Comparison of ENCODE assay signal across 9 cellular contexts in genomic region chr20:48298851-48299484, GRCh38.
DNase-seq lines count a peak whose midpoint lies in the region; ATAC-seq lines count a peak whose summit lies in the region.
"Had no signal": no experiment of that assay in that cellular context is flagged by ENCODE, and none has a peak within 500 bp of the region (broad histone marks: within the 10 kb centered on the region; RNA-seq: fewer than 3 reads in every experiment).

No MANE protein-coding gene starts in this region.

- peaks cover 37% of the 10 kb centered on the region for H3K27me3 Mint-ChIP-seq in activated T-cell treated with anti-CD3 and anti-CD28 coated beads, Interleukin-2, amount 50 U/mL, for 24 hours

- H3K9me3 Mint-ChIP-seq in activated T-cell treated with anti-CD3 and anti-CD28 coated beads, Interleukin-2, amount 50 U/mL, for 24 hours = no peaks in the 10 kb centered on the region

- H4K91ac ChIP-seq in trophoblast cell (ENCODE audit: low read depth, low read length) = no peak overlapping the region

- H4K12ac ChIP-seq in trophoblast cell (ENCODE audit: low read depth, low read length) = no peak overlapping the region

- no peak overlapping the region for H3K4me3 Mint-ChIP-seq in activated T-cell treated with anti-CD3 and anti-CD28 coated beads, Interleukin-2, amount 50 U/mL, for 24 hours

- H2BK120ac ChIP-seq in trophoblast cell (ENCODE audit: insufficient read depth, low read length, poor library complexity) = no peak overlapping the region

- no CpG with 5 or more reads among the region's 7 CpGs for WGBS in trophoblast cell (ENCODE audit: extremely low coverage, insufficient coverage, insufficient read length)

- no peaks in the 10 kb centered on the region for H3K27me3 ChIP-seq in trophoblast cell (ENCODE audit: insufficient read depth, low read length)

- peaks cover 12 to 13% of the 10 kb centered on the region in 2 experiments for H3K4me1 ChIP-seq in trophoblast cell (ENCODE audit: control insufficient read depth in 1 of 2, insufficient read depth in 2 of 2, low read length in 2 of 2)

- DNase-seq in GM04504 (ENCODE audit: low read depth) = peak; percentile 73
- DNase-seq in NCI-H345 (lab: John Stamatoyannopoulos, UW) = peak; percentile 99
- DNase-seq in dermis blood vessel endothelial cell = peak; percentile 96
- no peak for DNase-seq in trophoblast cell
- no peak for DNase-seq in retina
- DNase-seq in activated T-cell treated with anti-CD3 and anti-CD28 coated beads, Interleukin-2, amount 50 U/mL, for 24 hours = no peak
- DNase-seq in NCI-H526 treated with DMSO at 0.1 percent for 48 hours (lab: John Stamatoyannopoulos, UW) = no peak

- H2AK5ac ChIP-seq in trophoblast cell (ENCODE audit: low read length) = no peak overlapping the region

- peaks cover 3% of the 10 kb centered on the region for H3K9me3 ChIP-seq in trophoblast cell (ENCODE audit: insufficient read depth, low read depth, low read length)

- no peaks in the 10 kb centered on the region for H3K79me1 ChIP-seq in trophoblast cell (ENCODE audit: low read length)

- H3K18ac ChIP-seq in trophoblast cell (ENCODE audit: low read length) = no peak overlapping the region

- no peaks in the 10 kb centered on the region for H3K36me3 Mint-ChIP-seq in activated T-cell treated with anti-CD3 and anti-CD28 coated beads, Interleukin-2, amount 50 U/mL, for 24 hours (ENCODE audit: low read depth)

- H2BK12ac ChIP-seq in trophoblast cell (ENCODE audit: low read length) = peak overlapping the region; percentile 32

- no peak overlapping the region for H2BK5ac ChIP-seq in trophoblast cell (ENCODE audit: low read depth, low read length, poor library complexity)

- H3K23ac ChIP-seq in trophoblast cell (ENCODE audit: low read length) = no peak overlapping the region

- H3K4me3 ChIP-seq in trophoblast cell (ENCODE audit: low read depth, low read length) = no peak overlapping the region

- H3K9ac ChIP-seq in trophoblast cell (ENCODE audit: low read length) = no peak overlapping the region
- H3K9ac ChIP-seq: KMS-11 had no signal

- no peak overlapping the region for H3K4me2 ChIP-seq in trophoblast cell (ENCODE audit: low read length)
- H3K4me2 ChIP-seq: KMS-11 had no signal

- no peak overlapping the region for H3K4ac ChIP-seq in trophoblast cell (ENCODE audit: low read depth, low read length)

- no peaks in the 10 kb centered on the region for H3K79me2 ChIP-seq in trophoblast cell (ENCODE audit: control insufficient read depth, insufficient read depth, low read length, poor library complexity)

- no peak overlapping the region for H3K14ac ChIP-seq in trophoblast cell (ENCODE audit: low read length)

- H4K8ac ChIP-seq in trophoblast cell (ENCODE audit: low read depth, low read length) = peak overlapping the region; percentile 4

- no peaks in the 10 kb centered on the region for H3K36me3 ChIP-seq in trophoblast cell (ENCODE audit: control insufficient read depth in 1 of 2, insufficient read depth in 2 of 2, low read length in 2 of 2)

- no peak overlapping the region for H2AFZ ChIP-seq in trophoblast cell (ENCODE audit: insufficient read depth, low read length, poor library complexity)

- no peaks in the 10 kb centered on the region for H3K4me1 Mint-ChIP-seq in activated T-cell treated with anti-CD3 and anti-CD28 coated beads, Interleukin-2, amount 50 U/mL, for 24 hours (ENCODE audit: low read depth)

- no peak overlapping the region for H3K27ac Mint-ChIP-seq in activated T-cell treated with anti-CD3 and anti-CD28 coated beads, Interleukin-2, amount 50 U/mL, for 24 hours

- no peak for ATAC-seq in HG03095 (IDR thresholded peaks at IDR 0.05; ENCODE audit: unreplicated experiment)

- H3K27ac ChIP-seq in trophoblast cell (ENCODE audit: low read depth, low read length) = no peak overlapping the region
- H3K27ac ChIP-seq: KMS-11 had no signal

Comparison
In these comparisons a context has a peak if more than half of its experiments do, and no peak if none do; other contexts are left out.
1. DNase-seq: peak in GM04504 (single experiment), NCI-H345 (single experiment) and dermis blood vessel endothelial cell (single experiment); none in trophoblast cell (0 of 2), retina (single experiment), activated T-cell treated with anti-CD3 and anti-CD28 coated beads, Interleukin-2, amount 50 U/mL, for 24 hours (single experiment) and NCI-H526 treated with DMSO at 0.1 percent for 48 hours (single experiment).